Comparison of ENCODE assay signal across 8 cellular contexts in genomic region chr17:73311781-73312641, GRCh38. TPM values are rescaled to one million over a fixed set of nuclear protein-coding genes. Genes with fewer than 3 reads are reported as not detected.
DNase-seq lines count a peak whose midpoint lies in the region; ATAC-seq lines count a peak whose summit lies in the region.

Gene CDC42EP4, minus strand, starts transcription at chr17:73312001. Its CDS starts 25,501 bp downstream, at chr17:73286500.

- DNase-seq in AML-193 (lab: John Stamatoyannopoulos, UW) (peak; percentile 94), NCI-H524 (lab: John Stamatoyannopoulos, UW) (peak; percentile 93 to 96), left lobe of liver (ENCODE audit: low spot score) (peak; percentile 99)
- peak; percentile 81 to 83 for DNase-seq in activated CD4-positive, alpha-beta T cell treated with anti-CD3 and anti-CD28 coated beads, Interleukin-2, amount 50 U/mL, for 4 hours
- peak; percentile 85 to 91 for DNase-seq in stimulated activated CD4-positive, alpha-beta T cell treated with anti-CD3 and anti-CD28 coated beads, Interleukin-2, amount 100 ng/mL, for 24 hours

- intact Hi-C loops in dendritic cell treated with granulocyte-macrophage colony-stimulating factor and Interleukin-4, amounts not matched to agents 40 ng/mL and 50 ng/mL, for 4 days (cut with micrococcal nuclease): loop anchor here (2.0 to 10.0 kb wide), 4 partner anchors 21 to 119 kb away; partner anchors contain the start of gene COG1

- peak within 1 kb of the TSS; percentile 96 for H3K4me3 Mint-ChIP-seq in dendritic cell treated with granulocyte-macrophage colony-stimulating factor and Interleukin-4, amounts not matched to agents 40 ng/mL and 50 ng/mL, for 4 days

- peaks cover 34% of the 10 kb centered on the region for H3K4me1 Mint-ChIP-seq in dendritic cell treated with granulocyte-macrophage colony-stimulating factor and Interleukin-4, amounts not matched to agents 40 ng/mL and 50 ng/mL, for 4 days (ENCODE audit: low read depth)

- no peaks in the 10 kb centered on the region for H3K9me3 Mint-ChIP-seq in dendritic cell treated with granulocyte-macrophage colony-stimulating factor and Interleukin-4, amounts not matched to agents 40 ng/mL and 50 ng/mL, for 4 days

- peak; percentile 85 for ATAC-seq in GM19043 (IDR thresholded peaks at IDR 0.05; ENCODE audit: low read depth, unreplicated experiment)
- ATAC-seq in HG03342 (IDR thresholded peaks at IDR 0.05; ENCODE audit: unreplicated experiment): peak; percentile 86
- peak; percentile 69 for ATAC-seq in left lobe of liver

- H3K36me3 Mint-ChIP-seq in dendritic cell treated with granulocyte-macrophage colony-stimulating factor and Interleukin-4, amounts not matched to agents 40 ng/mL and 50 ng/mL, for 4 days (ENCODE audit: low read depth): peaks cover 18% of the 10 kb centered on the region

- peaks cover 3% of the 10 kb centered on the region for H3K27me3 Mint-ChIP-seq in dendritic cell treated with granulocyte-macrophage colony-stimulating factor and Interleukin-4, amounts not matched to agents 40 ng/mL and 50 ng/mL, for 4 days

- H3K27ac Mint-ChIP-seq in dendritic cell treated with granulocyte-macrophage colony-stimulating factor and Interleukin-4, amounts not matched to agents 40 ng/mL and 50 ng/mL, for 4 days: peak within 1 kb of the TSS; percentile 86

RNA-seq across cellular contexts. Expression of gene CDC42EP4, which starts in this region (rescaled TPM):
- 35.5 TPM for total RNA-seq in left lobe of liver

Comparison
In these comparisons a context has a peak if more than half of its experiments do, and no peak if none do; other contexts are left out.
1. Peak in every context shown above with its lines: DNase-seq and ATAC-seq.